9 cellular contexts compared by ENCODE assay signal in genomic region chr1:176559474-176560390, GRCh38.
A peak's percentile ranks its signal among the peaks of the same experiment; 100 is the strongest.
DNase-seq lines count a peak whose midpoint lies in the region; TF ChIP-seq lines count a peak whose summit lies in the region.
"Had no signal": no experiment of that assay in that cellular context is flagged by ENCODE, and none has a peak within 500 bp of the region (broad histone marks: within the 10 kb centered on the region; RNA-seq: fewer than 3 reads in every experiment).

No MANE protein-coding gene starts in this region.

- H3K4me1 Mint-ChIP-seq in HFFc6 (ENCODE audit: low read depth): no peaks in the 10 kb centered on the region; the same call in 1 of the 2 replicates

- peak overlapping the region; percentile 26 for H3K4me2 ChIP-seq in osteoblast (ENCODE audit: insufficient read depth, low read length)

- no peaks in the 10 kb centered on the region for H4K20me1 ChIP-seq in osteoblast (ENCODE audit: insufficient read depth, low read length)

- H3K27ac ChIP-seq in osteoblast (ENCODE audit: low read depth, low read length): no peak overlapping the region
- H3K27ac ChIP-seq: neutrophil had no signal

- H3K4me3 Mint-ChIP-seq in HFFc6: no peak overlapping the region

- no peaks in the 10 kb centered on the region for H3K27me3 ChIP-seq in osteoblast (ENCODE audit: insufficient read depth, low read length)
- H3K27me3 ChIP-seq: neutrophil had no signal

- H3K4me1 ChIP-seq in osteoblast (ENCODE audit: insufficient read depth, low read length): peaks cover 4% of the 10 kb centered on the region

- H2AFZ ChIP-seq in osteoblast (ENCODE audit: low read length): peak overlapping the region; percentile 24

- TF ChIP-seq CTCF in HFFc6 (IDR thresholded peaks at IDR 0.05) (peak; percentile 83), fibroblast of villous mesenchyme (IDR thresholded peaks at IDR 0.05; ENCODE audit: insufficient read depth, low read depth, low read length) (peak; percentile 80), osteoblast (IDR thresholded peaks at IDR 0.05; ENCODE audit: extremely low read depth, low read depth, low read length) (peak; percentile 82)

- H3K9me3 ChIP-seq in osteoblast (ENCODE audit: low read depth, low read length): no peaks in the 10 kb centered on the region
- H3K9me3 ChIP-seq: neutrophil had no signal

- peaks cover 2% of the 10 kb centered on the region; the same call in 1 of the 2 replicates for H3K27me3 Mint-ChIP-seq in HFFc6 (ENCODE audit: insufficient read depth)

- DNase-seq in A172 (ENCODE audit: low spot score) (peak; percentile 54), GDM1 (lab: John Stamatoyannopoulos, UW) (peak; percentile 17), HFFc6 (peak; percentile 19), NCI-H146 (lab: John Stamatoyannopoulos, UW) (peak; percentile 28), UCSD-AML1 (lab: John Stamatoyannopoulos, UW; ENCODE audit: unreplicated experiment) (peak; percentile 17), fibroblast of villous mesenchyme (ENCODE audit: low read depth) (peak; percentile 55), osteoblast (ENCODE audit: insufficient read length, low spot score, missing footprints) (peak; percentile 85), activated gamma-delta T cell treated with Interleukin-2 at 50 U/mL for 16 hours (no peak)

- no peak overlapping the region for H3K4me3 ChIP-seq in fibroblast of villous mesenchyme (ENCODE audit: low read depth, low read length)
- H3K4me3 ChIP-seq in osteoblast (ENCODE audit: insufficient read depth, low read length): no peak overlapping the region

- no peak overlapping the region for H3K27ac Mint-ChIP-seq in HFFc6

- H3K36me3 ChIP-seq in osteoblast (ENCODE audit: insufficient read depth, low read length): no peaks in the 10 kb centered on the region
- H3K36me3 ChIP-seq: neutrophil had no signal

- no peaks in the 10 kb centered on the region for H3K36me3 Mint-ChIP-seq in HFFc6 (ENCODE audit: low read depth)

- H3K9me3 Mint-ChIP-seq in HFFc6: peaks cover 7% of the 10 kb centered on the region; the same call in 1 of the 2 replicates

- no peaks in the 10 kb centered on the region for H3K79me2 ChIP-seq in osteoblast (ENCODE audit: insufficient read depth, low read length)
